20 cellular contexts compared by ENCODE assay signal in the genomic region with DNA sequence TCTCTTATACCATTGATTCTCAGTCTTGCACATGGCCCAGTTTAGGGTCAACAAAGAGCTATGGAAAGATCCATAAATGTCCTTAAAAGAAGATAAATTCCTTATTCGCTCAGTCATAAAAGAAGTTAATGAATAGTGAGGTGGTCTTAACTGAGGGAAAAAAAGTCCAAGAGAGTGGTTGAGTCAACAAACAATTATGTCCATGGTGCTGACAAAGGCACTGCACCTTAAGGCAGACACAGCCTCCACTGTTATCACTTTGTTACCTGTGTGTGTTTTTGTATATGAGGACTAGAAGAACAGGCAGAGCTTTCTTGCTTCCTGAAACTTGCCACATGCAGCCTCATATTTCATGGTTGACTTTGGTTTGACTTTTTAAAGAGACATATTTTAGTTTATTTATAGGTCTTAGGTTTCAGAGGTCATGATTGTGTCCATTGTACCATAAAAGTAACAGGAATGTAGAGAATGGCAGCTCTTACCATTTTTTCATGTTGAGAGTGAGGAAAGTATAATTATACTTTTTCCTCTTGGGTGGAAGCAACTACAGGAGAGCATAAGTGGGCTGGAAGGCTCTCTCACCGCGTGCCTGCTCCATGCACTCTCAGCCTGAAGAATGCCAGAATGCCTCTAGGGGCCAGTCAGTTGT.
DNase-seq lines count a peak whose midpoint lies in the region; ATAC-seq, FAIRE-seq and TF ChIP-seq lines count a peak whose summit lies in the region.
"Had no signal": no experiment of that assay in that cellular context is flagged by ENCODE, and none has a peak within 500 bp of the region (broad histone marks: within the 10 kb centered on the region; RNA-seq: fewer than 3 reads in every experiment).

No MANE protein-coding gene starts in this region.

- H3K4me3 ChIP-seq in HepG2 (replicated peaks in 1 of 3; ENCODE audit: insufficient read depth in 1 of 3, low read depth in 2 of 3, low read length in 3 of 3), result no peak overlapping the region
- no peak overlapping the region for H3K4me3 ChIP-seq in right lobe of liver
- H3K4me3 ChIP-seq in OCI-LY3 (ENCODE audit: low read length), result no peak overlapping the region
- no peak overlapping the region for H3K4me3 ChIP-seq in hepatocyte
- H3K4me3 ChIP-seq in brain microvascular endothelial cell (ENCODE audit: low read depth, low read length), result no peak overlapping the region
- H3K4me3 ChIP-seq: gastroesophageal sphincter, testis had no signal

- H2AFZ ChIP-seq in HepG2 (ENCODE audit: low read length) (no peak overlapping the region), OCI-LY3 (ENCODE audit: low read depth, low read length) (no peak overlapping the region), hepatocyte (no peak overlapping the region)

- H4K20me1 ChIP-seq in HepG2 (ENCODE audit: insufficient read depth, low read length) (no peaks in the 10 kb centered on the region), OCI-LY3 (ENCODE audit: insufficient read depth, low read length) (0 out of 2 replicates have a peak, but pooled peaks cover 4% of the 10 kb centered on the region), hepatocyte (ENCODE audit: insufficient read depth, poor library complexity, severe bottlenecking) (no peaks in the 10 kb centered on the region)

- in situ Hi-C loops in HepG2 (cut with HindIII; ENCODE audit: extremely low pct_ligation_motif_present, low pct_unique_long_range_greater_than_20kb) (no loop called here), brain microvascular endothelial cell (cut with HindIII; ENCODE audit: low pct_ligation_motif_present, low sequenced_read_pairs) (no loop called here)

- H3K27ac ChIP-seq in HepG2 (ENCODE audit: extremely low read length, insufficient read depth, low read length), result no peak overlapping the region
- H3K27ac ChIP-seq in right lobe of liver, result no peak overlapping the region
- peak overlapping the region; percentile 99 for H3K27ac ChIP-seq in OCI-LY3 (ENCODE audit: low read length)
- H3K27ac ChIP-seq in hepatocyte, result peak overlapping the region; percentile 64
- no peak overlapping the region for H3K27ac ChIP-seq in brain microvascular endothelial cell
- H3K27ac ChIP-seq: gastroesophageal sphincter, testis had no signal

- CTCF ChIA-PET in HepG2 (lab: Yijun Ruan, JAX; ENCODE audit: low intra/inter-chr PET ratio, low total read pairs), result no interaction called here

- intact Hi-C loops in HepG2 (cut with micrococcal nuclease; ENCODE audit: unreplicated experiment), result no loop called here
- intact Hi-C loops in right lobe of liver (cut with DNase I), result no loop called here

- WGBS in HepG2 (ENCODE audit: low lambda C conversion rate), result 96% methylated on average over 3 of the region's 3 CpGs
- 91% methylated on average over 3 of the region's 3 CpGs for WGBS in right lobe of liver (ENCODE audit: insufficient coverage, low coverage, low lambda C conversion rate, missing lambda C conversion rate)
- WGBS in hepatocyte (ENCODE audit: low lambda C conversion rate, missing lambda C conversion rate), result 76% methylated on average over 3 of the region's 3 CpGs

- H3K9me3 ChIP-seq in HepG2 (ENCODE audit: low read length), result no peaks in the 10 kb centered on the region
- H3K9me3 ChIP-seq in right lobe of liver, result no peaks in the 10 kb centered on the region
- no peaks in the 10 kb centered on the region for H3K9me3 ChIP-seq in OCI-LY3 (ENCODE audit: insufficient read depth, low read length)
- H3K9me3 ChIP-seq in hepatocyte (ENCODE audit: low read depth), result no peaks in the 10 kb centered on the region
- H3K9me3 ChIP-seq: gastroesophageal sphincter, testis had no signal

- H3K79me2 ChIP-seq in HepG2 (ENCODE audit: insufficient read depth, low read length) (no peaks in the 10 kb centered on the region), OCI-LY3 (ENCODE audit: low read length) (peaks cover 23% of the 10 kb centered on the region), hepatocyte (no peaks in the 10 kb centered on the region)

- no peak for FAIRE-seq in HepG2 (lab: Jason Lieb, UNC)

- H3K4me2 ChIP-seq in HepG2 (ENCODE audit: low read depth, low read length) (no peak overlapping the region), OCI-LY3 (ENCODE audit: low read length) (no peak overlapping the region), hepatocyte (no peak overlapping the region)

- ATAC-seq in HepG2 (peak; percentile 37), right lobe of liver (no peak)
- ATAC-seq: esophagus mucosa, gastroesophageal sphincter, left lobe of liver, Panc1 had no signal

- POLR2A ChIA-PET in HepG2 (lab: Yijun Ruan, JAX), result no interaction called here

- H3K4me1 ChIP-seq in HepG2 (ENCODE audit: insufficient read depth, low read length), result no peaks in the 10 kb centered on the region
- H3K4me1 ChIP-seq in right lobe of liver, result no peaks in the 10 kb centered on the region
- H3K4me1 ChIP-seq in OCI-LY3 (ENCODE audit: low read length), result peaks cover 58% of the 10 kb centered on the region
- no peaks in the 10 kb centered on the region for H3K4me1 ChIP-seq in hepatocyte (ENCODE audit: insufficient read depth)
- H3K4me1 ChIP-seq: gastroesophageal sphincter, testis had no signal

- H3K36me3 ChIP-seq in HepG2 (replicated peaks in 1 of 2; ENCODE audit: control insufficient read depth in 1 of 2, insufficient read depth in 2 of 2, low read length in 2 of 2) (peaks cover 46 to 98% of the 10 kb centered on the region in 2 experiments), right lobe of liver (peaks cover 0 to 93% (median 52%) of the 10 kb centered on the region in 4 donors), OCI-LY3 (replicated peaks; ENCODE audit: low read depth, low read length) (peaks cover 66% of the 10 kb centered on the region), hepatocyte (replicated peaks; ENCODE audit: insufficient read depth, low read depth) (no peaks in the 10 kb centered on the region), brain microvascular endothelial cell (replicated peaks) (peaks cover 80% of the 10 kb centered on the region)

- TF ChIP-seq RAD21 in HepG2 (CRISPR knock-in tag; IDR thresholded peaks at IDR 0.05), result no peak

- TF ChIP-seq EP300 in HepG2 (IDR thresholded peaks at IDR 0.05; ENCODE audit: low read depth in 2 of 2, low read length in 2 of 2) (no peak), HepG2 (CRISPR knock-in tag; IDR thresholded peaks at IDR 0.05; ENCODE audit: borderline replicate concordance) (no peak)

- no peaks in the 10 kb centered on the region for H3K9me2 ChIP-seq in hepatocyte (replicated peaks; ENCODE audit: insufficient read depth)

- no peaks in the 10 kb centered on the region for H3K27me3 ChIP-seq in HepG2 (ENCODE audit: control insufficient read depth in 1 of 2, insufficient read depth in 2 of 2, low read length in 2 of 2)
- H3K27me3 ChIP-seq in right lobe of liver, result no peaks in the 10 kb centered on the region
- H3K27me3 ChIP-seq in OCI-LY3 (ENCODE audit: low read depth, low read length), result no peaks in the 10 kb centered on the region
- no peaks in the 10 kb centered on the region for H3K27me3 ChIP-seq in hepatocyte
- H3K27me3 ChIP-seq in brain microvascular endothelial cell (replicated peaks), result no peaks in the 10 kb centered on the region
- H3K27me3 ChIP-seq: gastroesophageal sphincter, testis had no signal

- TF ChIP-seq POLR2A in HepG2 (IDR thresholded peaks at IDR 0.05; ENCODE audit: insufficient read depth in 1 of 2, low read depth in 2 of 2, low read length in 2 of 2) (no peak), right lobe of liver (IDR thresholded peaks at IDR 0.05) (no peak)

- BruUV-seq in HepG2 (replicated peaks; lab: Mats Ljungman, UMichigan), result no TSS peak

- no peak overlapping the region for H3K9ac ChIP-seq in HepG2 (ENCODE audit: insufficient read depth, low read depth, low read length)
- no peak overlapping the region for H3K9ac ChIP-seq in OCI-LY3 (ENCODE audit: low read length)

- peak; percentile 30 for DNase-seq in HepG2 (ENCODE audit: low spot score)
- no peak for DNase-seq in right lobe of liver
- peak; percentile 44 for DNase-seq in hepatocyte (ENCODE audit: low spot score)
- DNase-seq in brain microvascular endothelial cell, result no peak
- DNase-seq in stimulated activated CD4-positive, alpha-beta T cell treated with anti-CD3 and anti-CD28 coated beads, Interleukin-12 subunit alpha, Interleukin-12 subunit beta, amount 100 ng/mL, for 4 hours, result no peak
- no peak for DNase-seq in nucleus accumbens (lab: John Stamatoyannopoulos, UW)
- DNase-seq: activated CD4-positive, alpha-beta T cell treated with anti-CD3 and anti-CD28 coated beads for 4 hours; amniotic stem cell; CD8-positive, alpha-beta memory T cell; KG1; midbrain; MV-4-11; NCI-H2029 treated with DMSO at 0.1 percent for 48 hours; stimulated activated CD4-positive, alpha-beta T cell treated with anti-CD3 and anti-CD28 coated beads, Interleukin-15, amount 100 ng/mL, for 24 hours; testis had no signal

- TF ChIP-seq CTCF in HepG2 (CRISPR knock-in tag; IDR thresholded peaks at IDR 0.05) (no peak), right lobe of liver (IDR thresholded peaks at IDR 0.05) (no peak), OCI-LY3 (IDR thresholded peaks at IDR 0.05; ENCODE audit: low read depth, low read length) (no peak), hepatocyte (IDR thresholded peaks at IDR 0.05; ENCODE audit: poor library complexity) (no peak), brain microvascular endothelial cell (IDR thresholded peaks at IDR 0.05; ENCODE audit: low read depth, low read length, missing control alignments) (no peak)

TF ChIP-seq in HepG2, 621 proteins besides CTCF, POLR2A, EP300 and RAD21:
- TF ChIP-seq RXRB (CRISPR knock-in tag; IDR thresholded peaks at IDR 0.05; ENCODE audit: borderline replicate concordance) (no peak), RBM22 (optimal IDR thresholded peaks at IDR 0.05; ENCODE audit: low read length) (peak; percentile 51)

Comparison
In these comparisons a context has a peak if more than half of its experiments do, and no peak if none do; other contexts are left out.
1. DNase-seq: peak in HepG2 (single experiment) and hepatocyte (single experiment); none in right lobe of liver (0 of 3), brain microvascular endothelial cell (single experiment), stimulated activated CD4-positive, alpha-beta T cell treated with anti-CD3 and anti-CD28 coated beads, Interleukin-12 subunit alpha, Interleukin-12 subunit beta, amount 100 ng/mL, for 4 hours (single experiment) and nucleus accumbens (0 of 56).
2. H3K27ac ChIP-seq: peak in OCI-LY3 (single experiment) and hepatocyte (single experiment); none in HepG2 (single experiment), right lobe of liver (0 of 3) and brain microvascular endothelial cell (single experiment).